ENCODE assay signal across 19 cellular contexts in the genomic region with DNA sequence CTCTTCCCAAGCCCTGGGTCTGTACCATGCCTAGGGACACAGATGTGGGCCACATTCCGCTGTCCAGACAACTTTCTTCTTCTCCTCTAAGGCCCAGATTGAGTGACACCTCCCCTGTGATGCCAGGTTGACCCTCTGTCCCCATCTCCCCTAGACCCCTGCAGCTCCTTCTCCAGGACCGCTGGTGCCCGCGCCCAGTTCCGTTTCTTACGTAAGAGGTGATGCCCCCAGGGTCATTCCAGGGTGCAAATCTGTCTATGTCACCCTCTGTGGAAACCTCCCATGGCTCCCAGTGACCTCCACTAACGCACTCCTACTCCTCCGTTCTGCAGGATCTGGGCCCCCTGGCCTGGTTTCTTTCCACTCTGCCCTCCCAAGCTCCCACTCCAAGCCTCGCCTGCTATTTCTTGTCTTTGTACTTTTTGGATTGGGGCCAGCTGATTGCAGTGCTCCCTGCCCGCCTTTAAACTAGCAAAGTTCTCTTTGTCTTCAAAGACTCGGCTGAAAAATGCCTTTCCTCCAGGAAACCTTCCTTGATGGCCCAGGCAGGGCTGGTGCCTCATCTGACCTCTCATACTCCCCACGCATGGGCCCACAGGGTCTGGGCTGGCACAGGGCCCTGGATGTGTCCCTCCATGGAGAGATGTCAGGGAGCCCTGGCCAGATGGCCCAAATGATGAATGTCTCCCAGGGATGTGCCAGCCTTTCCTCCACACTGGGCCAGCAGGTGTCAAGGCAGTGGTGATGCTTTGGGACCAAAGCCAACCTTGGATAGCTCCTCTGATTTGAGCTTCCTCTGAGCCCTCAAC. TPM values are rescaled to one million over a fixed set of nuclear protein-coding genes. Genes with fewer than 3 reads are reported as not detected.
A peak's percentile ranks its signal among the peaks of the same experiment; 100 is the strongest.
DNase-seq lines count a peak whose midpoint lies in the region; ATAC-seq, FAIRE-seq and TF ChIP-seq lines count a peak whose summit lies in the region.
"Had no signal": no experiment of that assay in that cellular context is flagged by ENCODE, and none has a peak within 500 bp of the region (broad histone marks: within the 10 kb centered on the region; RNA-seq: fewer than 3 reads in every experiment).

No MANE protein-coding gene starts in this region.

- peaks cover 0 to 3% of the 10 kb centered on the region in 2 donors for H3K4me1 ChIP-seq in small intestine (ENCODE audit: control insufficient read depth in 2 of 2, insufficient read depth in 1 of 2, low read depth in 1 of 2, low read length in 1 of 2)
- peaks cover 4% of the 10 kb centered on the region for H3K4me1 ChIP-seq in colonic mucosa

- H3K9ac ChIP-seq in colonic mucosa (ENCODE audit: low read depth in 2 of 2, low read length in 2 of 2): no peak overlapping the region
- H3K9ac ChIP-seq: BLaER1 treated with 17β-estradiol and CSF1 and Interleukin-3, amounts not matched to agents 10 nM and 100 nM had no signal

- 30 to 51% (median 50%) methylated on average over 12 of the region's 12 CpGs for WGBS in small intestine, 3 donors

- peak overlapping the region; percentile 48 for H3K27ac ChIP-seq in RWPE1
- no peak overlapping the region for H3K27ac ChIP-seq in small intestine (ENCODE audit: low read depth in 1 of 2, low read length in 1 of 2)
- no peak overlapping the region for H3K27ac ChIP-seq in colonic mucosa
- H3K27ac ChIP-seq: BLaER1 treated with 17β-estradiol and CSF1 and Interleukin-3, amounts not matched to agents 10 nM and 100 nM; body of pancreas; foreskin keratinocyte; vagina; VCaP had no signal

- H3K27me3 ChIP-seq in small intestine (ENCODE audit: control insufficient read depth in 2 of 2, insufficient read depth in 2 of 2, low read length in 2 of 2): no peaks in the 10 kb centered on the region
- H3K27me3 ChIP-seq in colonic mucosa: no peaks in the 10 kb centered on the region
- H3K27me3 ChIP-seq: BLaER1 treated with 17β-estradiol and CSF1 and Interleukin-3, amounts not matched to agents 10 nM and 100 nM; body of pancreas; foreskin keratinocyte; vagina had no signal

- CTCF ChIA-PET in RWPE1 (lab: Yijun Ruan, JAX): interaction anchor here (0.6 to 1.1 kb wide), 3 partner anchors 20 to 400 kb away, joined by 3 to 7 read pairs (median 4); no protein-coding TSS in a partner anchor

- no peak for TF ChIP-seq CTCF in RWPE1 (conservative IDR thresholded peaks at IDR 0.05; ENCODE audit: low read depth)
- no peak for TF ChIP-seq CTCF in fibroblast of villous mesenchyme (IDR thresholded peaks at IDR 0.05; ENCODE audit: insufficient read depth, low read depth, low read length)
- no peak for TF ChIP-seq CTCF in colonic mucosa (IDR thresholded peaks at IDR 0.05)

- H3K9me3 ChIP-seq in small intestine (ENCODE audit: control insufficient read depth, low read depth) (no peaks in the 10 kb centered on the region), colonic mucosa (no peaks in the 10 kb centered on the region)
- H3K9me3 ChIP-seq: BLaER1 treated with 17β-estradiol and CSF1 and Interleukin-3, amounts not matched to agents 10 nM and 100 nM; body of pancreas; vagina had no signal

- POLR2A ChIA-PET in RWPE1 (lab: Yijun Ruan, JAX; ENCODE audit: low non-redundant PET): no interaction called here

- FAIRE-seq in small intestine (lab: Jason Lieb, UNC): no peak

- no peak overlapping the region for H3K4me3 ChIP-seq in fibroblast of villous mesenchyme (ENCODE audit: low read depth, low read length)
- no peak overlapping the region for H3K4me3 ChIP-seq in small intestine (ENCODE audit: low read depth in 1 of 2, low read length in 2 of 2)
- no peak overlapping the region for H3K4me3 ChIP-seq in colonic mucosa
- H3K4me3 ChIP-seq: BLaER1 treated with 17β-estradiol and CSF1 and Interleukin-3, amounts not matched to agents 10 nM and 100 nM; body of pancreas; vagina had no signal

- no peaks in the 10 kb centered on the region for H3K36me3 ChIP-seq in small intestine (ENCODE audit: control insufficient read depth in 2 of 2, insufficient read depth in 2 of 2, low read length in 2 of 2)
- no peaks in the 10 kb centered on the region for H3K36me3 ChIP-seq in colonic mucosa
- H3K36me3 ChIP-seq: BLaER1 treated with 17β-estradiol and CSF1 and Interleukin-3, amounts not matched to agents 10 nM and 100 nM; vagina had no signal

- intact Hi-C loops in colonic mucosa (cut with DNase I): no loop called here

- ATAC-seq in HG02852 (IDR thresholded peaks at IDR 0.05; ENCODE audit: unreplicated experiment): no peak
- ATAC-seq: body of pancreas; effector memory CD8-positive, alpha-beta T cell; foreskin keratinocyte; stimulated activated naive B cell treated with anti-CD40 and anti-IgM and Interleukin-4, amounts not matched to agents 10 μg/mL and 1 μg/mL and 100 μg/mL, for 72 hours had no signal

- DNase-seq in LHCN-M2 (ENCODE audit: low read depth) (peak; percentile 19), RWPE1 (ENCODE audit: low spot score) (no peak), fibroblast of villous mesenchyme (ENCODE audit: low read depth) (peak; percentile 17), small intestine (peak; percentile 38), cerebellar cortex (ENCODE audit: low spot score) (no peak), colonic mucosa (no peak)
- DNase-seq: DMS79 treated with DMSO at 0.1 percent for 48 hours; effector memory CD8-positive, alpha-beta T cell; foreskin keratinocyte; GOT3; NCI-H226; stimulated activated naive B cell treated with anti-CD40 and anti-IgM and Interleukin-4, amounts not matched to agents 10 μg/mL and 1 μg/mL and 100 μg/mL, for 72 hours had no signal

RNA-seq across cellular contexts. Expression of gene ELN, which starts 21.3 kb away (rescaled TPM):
- 2.1 and 3.3 TPM in 2 replicates for total RNA-seq in LHCN-M2 (2014; rRNA removed)
- polyA plus RNA-seq in LHCN-M2 (2012): 62.8 TPM
- total RNA-seq in fibroblast of villous mesenchyme: under 0.01 and 0.64 TPM in 2 replicates
- polyA plus RNA-seq in small intestine: 10 to 100 TPM in 1 of 3 donors, 1 to 10 TPM in 2; 1.3 to 87.5 (median 1.6) TPM
- total RNA-seq in colonic mucosa: 10 to 100 TPM in 1 of 2 donors, 1 to 10 TPM in 1; 6.9 to 12.6 TPM
- total RNA-seq: foreskin keratinocyte, HT1080, OCI-LY7 had no signal
- polyA plus RNA-seq: foreskin keratinocyte had no signal

Comparison
In these comparisons a context has a peak if more than half of its experiments do, and no peak if none do; other contexts are left out.
1. DNase-seq: peak in LHCN-M2 (single experiment), fibroblast of villous mesenchyme (single experiment) and small intestine (single experiment); none in RWPE1 (single experiment), cerebellar cortex (single experiment) and colonic mucosa (single experiment).